11 cellular contexts compared by ENCODE assay signal in the genomic region with DNA sequence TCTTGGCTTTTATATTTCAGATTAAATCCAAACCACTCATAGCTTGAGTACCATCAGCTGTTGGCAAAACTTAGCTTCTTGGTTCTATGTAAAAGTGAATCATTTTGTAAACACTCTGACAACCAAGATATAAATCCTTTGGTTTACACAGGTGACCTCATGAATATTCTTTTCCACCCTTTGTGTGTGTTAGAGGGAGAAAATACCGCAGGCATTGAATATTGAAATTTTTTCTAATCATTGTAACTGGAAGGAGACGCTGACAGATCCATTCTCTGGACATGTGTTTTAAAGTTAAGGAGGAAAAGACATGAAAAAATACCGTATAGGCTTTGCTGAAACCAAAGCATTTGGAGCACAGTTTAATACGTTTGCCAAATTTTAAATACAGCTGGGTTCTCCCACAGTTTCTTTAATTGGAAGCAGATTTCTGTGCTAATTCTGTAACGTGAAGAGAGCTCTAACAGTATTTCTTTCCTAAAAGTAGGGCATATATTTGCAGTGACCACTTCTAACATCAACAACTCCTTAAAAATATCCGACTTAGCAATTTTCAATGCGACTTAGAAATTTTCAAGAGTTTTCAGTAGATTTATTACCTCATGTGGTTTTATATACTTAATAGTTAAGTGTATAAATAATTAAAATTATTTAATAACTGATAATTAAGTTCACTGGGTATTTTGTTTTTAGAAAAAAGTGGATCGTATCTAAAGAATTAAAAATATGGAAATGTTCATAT.
DNase-seq lines count a peak whose midpoint lies in the region; ATAC-seq and TF ChIP-seq lines count a peak whose summit lies in the region.
"Had no signal": no experiment of that assay in that cellular context is flagged by ENCODE, and none has a peak within 500 bp of the region (broad histone marks: within the 10 kb centered on the region; RNA-seq: fewer than 3 reads in every experiment).

No MANE protein-coding gene starts in this region.

- H2BK120ac ChIP-seq in neuronal stem cell (ENCODE audit: low read depth, low read length) = no peak overlapping the region

- H3K4ac ChIP-seq in neuronal stem cell (ENCODE audit: low read length) = no peak overlapping the region

- TF ChIP-seq POLR2A in gastroesophageal sphincter (IDR thresholded peaks at IDR 0.05) = no peak

- H3K9me3 ChIP-seq in gastroesophageal sphincter (peaks cover 0 to 2% (median 0%) of the 10 kb centered on the region in 3 donors), skeletal muscle satellite cell (replicated peaks; ENCODE audit: low read length) (no peaks in the 10 kb centered on the region), neuronal stem cell (replicated peaks in 1 of 2; ENCODE audit: control insufficient read depth in 2 of 2, insufficient read depth in 1 of 2, low read depth in 1 of 2, low read length in 2 of 2) (peaks cover 0 to 15% of the 10 kb centered on the region in 2 donors)

- DNase-seq in EL = peak; percentile 89
- DNase-seq in astrocyte of the cerebellum (ENCODE audit: low read depth) = peak; percentile 94
- no peak for DNase-seq in H7
- DNase-seq in germinal center (ENCODE audit: low spot score) = no peak
- no peak for DNase-seq in neuronal stem cell (ENCODE audit: low spot score)
- DNase-seq: substantia nigra had no signal

- no peak overlapping the region for H2AK5ac ChIP-seq in neuronal stem cell (ENCODE audit: low read depth, low read length)

- H2BK5ac ChIP-seq in neuronal stem cell (ENCODE audit: low read length) = no peak overlapping the region

- no peaks in the 10 kb centered on the region for H3K27me3 ChIP-seq in gastroesophageal sphincter
- no peaks in the 10 kb centered on the region for H3K27me3 ChIP-seq in skeletal muscle satellite cell (ENCODE audit: control insufficient read depth, insufficient read depth, low read length)
- H3K27me3 ChIP-seq in H7 (ENCODE audit: control insufficient read depth, insufficient read depth, low read length) = no peaks in the 10 kb centered on the region
- no peaks in the 10 kb centered on the region for H3K27me3 ChIP-seq in neuronal stem cell (ENCODE audit: control insufficient read depth in 3 of 3, insufficient read depth in 3 of 3, low read depth in 1 of 3, low read length in 3 of 3)

- no peak overlapping the region for H2AFZ ChIP-seq in neuronal stem cell (ENCODE audit: low read length)

- TF ChIP-seq CTCF in astrocyte of the cerebellum (IDR thresholded peaks at IDR 0.05; ENCODE audit: low read depth, low read length, missing control alignments) = no peak
- TF ChIP-seq CTCF in gastroesophageal sphincter (IDR thresholded peaks at IDR 0.05) = no peak

- no peaks in the 10 kb centered on the region for H3K4me1 ChIP-seq in gastroesophageal sphincter
- peaks cover 38% of the 10 kb centered on the region for H3K4me1 ChIP-seq in skeletal muscle satellite cell (ENCODE audit: control insufficient read depth, insufficient read depth, low read length)
- peaks cover 0 to 6% of the 10 kb centered on the region in 2 donors for H3K4me1 ChIP-seq in neuronal stem cell (ENCODE audit: control insufficient read depth in 2 of 2, insufficient read depth in 1 of 2, low read depth in 1 of 2, low read length in 2 of 2)

- no peak overlapping the region for H3K23ac ChIP-seq in neuronal stem cell (ENCODE audit: low read depth, low read length, poor library complexity)

- H3K9ac ChIP-seq in skeletal muscle satellite cell (ENCODE audit: low read depth, low read length) = peak overlapping the region; percentile 78
- H3K9ac ChIP-seq in neuronal stem cell (ENCODE audit: low read depth, low read length, poor library complexity) = no peak overlapping the region

- in situ Hi-C loops in astrocyte of the cerebellum (cut with HindIII; ENCODE audit: low sequenced_read_pairs) = no loop called here

- no peak overlapping the region for H2BK15ac ChIP-seq in neuronal stem cell (ENCODE audit: low read length)

- 26 to 29% methylated on average over 8 of the region's 8 CpGs for WGBS in gastroesophageal sphincter (ENCODE audit: low coverage in 1 of 2), 2 donors
- WGBS in neuronal stem cell (ENCODE audit: extremely low coverage in 2 of 2, insufficient read length in 2 of 2, insufficient replicate concordance in 1 of 2), 2 donors = 100% methylated on average over 1 of the region's 8 CpGs; no CpG with 5 or more reads in 1 of the 2 donors

- H4K91ac ChIP-seq in neuronal stem cell (ENCODE audit: low read depth, low read length, poor library complexity) = no peak overlapping the region

- H3K27ac ChIP-seq in gastroesophageal sphincter = peak overlapping the region; percentile 4 to 49 (median 28)
- no peak overlapping the region for H3K27ac ChIP-seq in neuronal stem cell (replicated peaks; ENCODE audit: low read length)

- H3K79me1 ChIP-seq in neuronal stem cell (ENCODE audit: low read depth, low read length) = peaks cover 2% of the 10 kb centered on the region

- TF ChIP-seq EP300 in gastroesophageal sphincter (IDR thresholded peaks at IDR 0.05) = no peak

- H3K4me3 ChIP-seq in astrocyte of the cerebellum (ENCODE audit: low read depth, low read length) (no peak overlapping the region), gastroesophageal sphincter (peak overlapping the region in 1 of 2 donors; percentile 26), skeletal muscle satellite cell (ENCODE audit: low read length) (peak overlapping the region; percentile 23), H7 (ENCODE audit: insufficient read depth, low read depth, low read length) (no peak overlapping the region), neuronal stem cell (ENCODE audit: low read length in 2 of 2) (no peak overlapping the region)
- H3K4me3 ChIP-seq: skin epidermis had no signal

- no peaks in the 10 kb centered on the region for H3K36me3 ChIP-seq in gastroesophageal sphincter
- H3K36me3 ChIP-seq in skeletal muscle satellite cell (ENCODE audit: insufficient read depth, low read length) = no peaks in the 10 kb centered on the region
- H3K36me3 ChIP-seq in H7 (replicated peaks; ENCODE audit: control insufficient read depth, insufficient read depth, low read length) = no peaks in the 10 kb centered on the region
- no peaks in the 10 kb centered on the region for H3K36me3 ChIP-seq in neuronal stem cell (replicated peaks in 1 of 2; ENCODE audit: control insufficient read depth in 2 of 2, insufficient read depth in 2 of 2, low read length in 2 of 2)

- H3K4me2 ChIP-seq in skeletal muscle satellite cell (ENCODE audit: low read length) = peak overlapping the region; percentile 75
- H3K4me2 ChIP-seq in neuronal stem cell (ENCODE audit: insufficient read depth, low read length, poor library complexity, severe bottlenecking) = no peak overlapping the region

- no peak overlapping the region for H3K14ac ChIP-seq in neuronal stem cell (ENCODE audit: low read length)

- H2BK12ac ChIP-seq in neuronal stem cell (ENCODE audit: low read length) = no peak overlapping the region

- no peak for ATAC-seq in gastroesophageal sphincter
- ATAC-seq in activated CD4-positive, CD25-positive, alpha-beta regulatory T cell treated with anti-CD3 and anti-CD28 coated beads, Interleukin-2, amount 50 U/mL, for 24 hours = no peak
- ATAC-seq: WTC11 had no signal

- no peak overlapping the region for H4K8ac ChIP-seq in neuronal stem cell (ENCODE audit: low read depth, low read length)

- H3K18ac ChIP-seq in neuronal stem cell (ENCODE audit: low read length) = no peak overlapping the region

Comparison
In these comparisons a context has a peak if more than half of its experiments do, and no peak if none do; other contexts are left out.
1. DNase-seq: peak in EL (single experiment) and astrocyte of the cerebellum (single experiment); none in H7 (single experiment), germinal center (single experiment) and neuronal stem cell (single experiment).